ENCODE assay signal across 27 cellular contexts in genomic region chrX:153485396-153486080, GRCh38. TPM values are rescaled to one million over a fixed set of nuclear protein-coding genes. Genes with fewer than 3 reads are reported as not detected.
DNase-seq lines count a peak whose midpoint lies in the region; ATAC-seq and TF ChIP-seq lines count a peak whose summit lies in the region.
"Had no signal": no experiment of that assay in that cellular context is flagged by ENCODE, and none has a peak within 500 bp of the region (broad histone marks: within the 10 kb centered on the region; RNA-seq: fewer than 3 reads in every experiment).

No MANE protein-coding gene starts in this region.

- no peak overlapping the region for H3K4me3 ChIP-seq in BLaER1 treated with 17β-estradiol and CSF1 and Interleukin-3, amounts not matched to agents 10 nM and 100 nM
- H3K4me3 ChIP-seq in DND-41 (ENCODE audit: low read depth in 1 of 2, low read length in 2 of 2) (no peak overlapping the region), WERI-Rb-1 (ENCODE audit: low read depth, low read length) (no peak overlapping the region), endodermal cell (ENCODE audit: low read length) (no peak overlapping the region)
- H3K4me3 ChIP-seq: GM12878, SK-N-MC had no signal

- H3K27ac Mint-ChIP-seq in nephron (peak overlapping the region in 2 of 3 experiments; percentile 59 to 68), endodermal cell (no peak overlapping the region)
- H3K27ac Mint-ChIP-seq: CD14-positive monocyte had no signal

- H2AFZ ChIP-seq in DND-41 (ENCODE audit: low read depth, low read length): no peak overlapping the region

- 88% methylated on average over 30 of the region's 30 CpGs; no CpG with 5 or more reads in 1 of the 2 experiments for WGBS in endodermal cell (ENCODE audit: insufficient coverage in 1 of 2, insufficient read length in 1 of 2), 2 experiments

- DNase-seq in DND-41 (peak; percentile 7), WERI-Rb-1 (peak; percentile 81), endodermal cell (no peak)
- DNase-seq in stimulated activated CD4-positive, alpha-beta T cell treated with anti-CD3 and anti-CD28 coated beads, Interleukin-4, amount 100 ng/mL, for 24 hours: no peak
- DNase-seq: DMS153, KBM-7, MV-4-11, NCI-H1105, NCI-H1436 treated with DMSO at 0.1 percent for 48 hours, NCI-H187 treated with DMSO at 0.1 percent for 48 hours, NCI-H446, NCI-H524 treated with DMSO at 0.1 percent for 48 hours, NCI-H774, RPMI8226, SHP77 had no signal

- ATAC-seq in DND-41 (ENCODE audit: insufficient read depth, low read depth) (no peak), HG02798 (IDR thresholded peaks at IDR 0.05; ENCODE audit: poor library complexity, unreplicated experiment) (no peak), GM21825 (IDR thresholded peaks at IDR 0.05; ENCODE audit: unreplicated experiment) (no peak)
- ATAC-seq: GM12878, HCT116 had no signal

- no peaks in the 10 kb centered on the region for H3K36me3 ChIP-seq in BLaER1 treated with 17β-estradiol and CSF1 and Interleukin-3, amounts not matched to agents 10 nM and 100 nM
- H3K36me3 ChIP-seq in DND-41 (ENCODE audit: insufficient read depth, low read length) (no peaks in the 10 kb centered on the region), WERI-Rb-1 (no peaks in the 10 kb centered on the region), endodermal cell (ENCODE audit: control insufficient read depth, insufficient read depth, low read length) (no peaks in the 10 kb centered on the region)

- H4K20me1 ChIP-seq in BLaER1 treated with 17β-estradiol and CSF1 and Interleukin-3, amounts not matched to agents 10 nM and 100 nM: peaks cover 0 to 66% (median 0%) of the 10 kb centered on the region in 11 experiments; a peak in 10 of 22 replicates
- H4K20me1 ChIP-seq in DND-41 (ENCODE audit: insufficient read depth, low read length): no peaks in the 10 kb centered on the region

- no peaks in the 10 kb centered on the region for H3K79me2 ChIP-seq in DND-41 (ENCODE audit: insufficient read depth, low read length)

- H3K4me1 Mint-ChIP-seq in nephron (peaks cover 5% of the 10 kb centered on the region), endodermal cell (no peaks in the 10 kb centered on the region)
- H3K4me1 Mint-ChIP-seq: CD14-positive monocyte had no signal

- H3K9me3 Mint-ChIP-seq in nephron (no peaks in the 10 kb centered on the region), endodermal cell (peaks cover 41% of the 10 kb centered on the region)

- H3K27ac ChIP-seq in BLaER1 treated with 17β-estradiol and CSF1 and Interleukin-3, amounts not matched to agents 10 nM and 100 nM: no peak overlapping the region
- no peak overlapping the region for H3K27ac ChIP-seq in DND-41 (ENCODE audit: low read length)
- peak overlapping the region; percentile 54 for H3K27ac ChIP-seq in WERI-Rb-1
- no peak overlapping the region for H3K27ac ChIP-seq in endodermal cell (ENCODE audit: low read depth, low read length)
- H3K27ac ChIP-seq: HL-60, SK-N-MC had no signal

- H3K27me3 Mint-ChIP-seq in nephron (ENCODE audit: low read depth) (no peaks in the 10 kb centered on the region), endodermal cell (ENCODE audit: insufficient read depth) (peaks cover 2% of the 10 kb centered on the region)

- peaks cover 9 to 100% (median 96%) of the 10 kb centered on the region in 10 experiments; a peak in 19 of 20 replicates for H3K4me1 ChIP-seq in BLaER1 treated with 17β-estradiol and CSF1 and Interleukin-3, amounts not matched to agents 10 nM and 100 nM
- H3K4me1 ChIP-seq in DND-41 (ENCODE audit: insufficient read depth, low read length) (no peaks in the 10 kb centered on the region), endodermal cell (ENCODE audit: control insufficient read depth, insufficient read depth, low read length) (no peaks in the 10 kb centered on the region)

- no peak overlapping the region for H3K9ac ChIP-seq in BLaER1 treated with 17β-estradiol and CSF1 and Interleukin-3, amounts not matched to agents 10 nM and 100 nM
- no peak overlapping the region for H3K9ac ChIP-seq in DND-41 (ENCODE audit: low read depth, low read length)
- H3K9ac ChIP-seq in endodermal cell (ENCODE audit: extremely low read depth, low read length, poor library complexity, severe bottlenecking): no peak overlapping the region

- peak overlapping the region in 10 of 11 experiments; percentile 23 to 83 (median 72); a peak in 18 of 22 replicates for H3K4me2 ChIP-seq in BLaER1 treated with 17β-estradiol and CSF1 and Interleukin-3, amounts not matched to agents 10 nM and 100 nM
- H3K4me2 ChIP-seq in DND-41 (ENCODE audit: insufficient read depth, low read length): no peak overlapping the region

- TF ChIP-seq CTCF in DND-41 (IDR thresholded peaks at IDR 0.05; ENCODE audit: borderline replicate concordance, extremely low read depth, low read length, poor library complexity, severe bottlenecking): no peak
- no peak for TF ChIP-seq CTCF in WERI-Rb-1 (IDR thresholded peaks at IDR 0.05; ENCODE audit: low read depth, low read length)
- no peak for TF ChIP-seq CTCF in nephron (IDR thresholded peaks at IDR 0.05; ENCODE audit: unreplicated experiment in 3 of 3)
- no peak for TF ChIP-seq CTCF in endodermal cell (conservative IDR thresholded peaks at IDR 0.05)

- H3K9me3 ChIP-seq in BLaER1 treated with 17β-estradiol and CSF1 and Interleukin-3, amounts not matched to agents 10 nM and 100 nM (replicated peaks in 1 of 11): no peaks in the 10 kb centered on the region
- H3K9me3 ChIP-seq in DND-41 (ENCODE audit: insufficient read depth, low read length, severe bottlenecking) (no peaks in the 10 kb centered on the region), WERI-Rb-1 (ENCODE audit: severe bottlenecking) (no peaks in the 10 kb centered on the region), endodermal cell (ENCODE audit: control insufficient read depth, low read length) (no peaks in the 10 kb centered on the region)

- no peak overlapping the region for H3K4me3 Mint-ChIP-seq in nephron
- no peak overlapping the region for H3K4me3 Mint-ChIP-seq in endodermal cell
- H3K4me3 Mint-ChIP-seq: CD14-positive monocyte had no signal

- H3K27me3 ChIP-seq in BLaER1 treated with 17β-estradiol and CSF1 and Interleukin-3, amounts not matched to agents 10 nM and 100 nM: peaks cover 22 to 94% (median 60%) of the 10 kb centered on the region in 11 experiments
- H3K27me3 ChIP-seq in DND-41 (ENCODE audit: insufficient read depth, low read length, poor library complexity) (no peaks in the 10 kb centered on the region), WERI-Rb-1 (ENCODE audit: insufficient read depth, low read depth, severe bottlenecking) (peaks cover 22% of the 10 kb centered on the region), endodermal cell (ENCODE audit: control insufficient read depth, insufficient read depth, low read length, poor library complexity, severe bottlenecking) (no peaks in the 10 kb centered on the region)

- H3K36me3 Mint-ChIP-seq in nephron (ENCODE audit: low read depth): no peaks in the 10 kb centered on the region
- H3K36me3 Mint-ChIP-seq in endodermal cell (ENCODE audit: low read depth): no peaks in the 10 kb centered on the region
- H3K36me3 Mint-ChIP-seq: CD14-positive monocyte had no signal

RNA-seq across cellular contexts. Expression of gene BGN, which starts 9.2 kb away (rescaled TPM):
- 1 to 10 TPM; 1.2 to 1.6 TPM for total RNA-seq in endodermal cell
- 19.2 TPM for polyA plus RNA-seq in endodermal cell (2013, experiment 1 of 2)
- 20.4 TPM for polyA plus RNA-seq in endodermal cell (2013, experiment 2 of 2)
- total RNA-seq: H4, LHCN-M2 had no signal
- polyA plus RNA-seq: CD14-positive monocyte had no signal

RNA-seq across cellular contexts. Expression of gene HAUS7, which starts 15.2 kb away (rescaled TPM):
- total RNA-seq in endodermal cell: 10 to 100 TPM; 28.7 to 30.9 TPM
- polyA plus RNA-seq in endodermal cell (2013, experiment 1 of 2): 22.3 TPM
- 18.2 TPM for polyA plus RNA-seq in endodermal cell (2013, experiment 2 of 2)

RNA-seq across cellular contexts. Expression of gene ATP2B3, which starts 31.9 kb away (rescaled TPM):
- total RNA-seq in endodermal cell: not detected
- 0.39 TPM for polyA plus RNA-seq in endodermal cell (2013, experiment 1 of 2)
- polyA plus RNA-seq in endodermal cell (2013, experiment 2 of 2): 0.37 TPM
- total RNA-seq: GM12878, H4, LHCN-M2, MCF 10A had no signal
- polyA plus RNA-seq: CD14-positive monocyte had no signal

RNA-seq across cellular contexts. Expression of gene TREX2, which starts 39.7 kb away (rescaled TPM):
- under 1 TPM; 0.35 to 0.70 TPM for total RNA-seq in endodermal cell
- polyA plus RNA-seq in endodermal cell (2013, experiment 1 of 2): not detected
- polyA plus RNA-seq in endodermal cell (2013, experiment 2 of 2): not detected
- polyA plus RNA-seq: CD14-positive monocyte had no signal

Comparison
In these comparisons a context has a peak if more than half of its experiments do, and no peak if none do; other contexts are left out.
1. DNase-seq: peak in DND-41 (single experiment) and WERI-Rb-1 (single experiment); none in endodermal cell (single experiment) and stimulated activated CD4-positive, alpha-beta T cell treated with anti-CD3 and anti-CD28 coated beads, Interleukin-4, amount 100 ng/mL, for 24 hours (single experiment).